25 cellular contexts compared by ENCODE assay signal in the genomic region with DNA sequence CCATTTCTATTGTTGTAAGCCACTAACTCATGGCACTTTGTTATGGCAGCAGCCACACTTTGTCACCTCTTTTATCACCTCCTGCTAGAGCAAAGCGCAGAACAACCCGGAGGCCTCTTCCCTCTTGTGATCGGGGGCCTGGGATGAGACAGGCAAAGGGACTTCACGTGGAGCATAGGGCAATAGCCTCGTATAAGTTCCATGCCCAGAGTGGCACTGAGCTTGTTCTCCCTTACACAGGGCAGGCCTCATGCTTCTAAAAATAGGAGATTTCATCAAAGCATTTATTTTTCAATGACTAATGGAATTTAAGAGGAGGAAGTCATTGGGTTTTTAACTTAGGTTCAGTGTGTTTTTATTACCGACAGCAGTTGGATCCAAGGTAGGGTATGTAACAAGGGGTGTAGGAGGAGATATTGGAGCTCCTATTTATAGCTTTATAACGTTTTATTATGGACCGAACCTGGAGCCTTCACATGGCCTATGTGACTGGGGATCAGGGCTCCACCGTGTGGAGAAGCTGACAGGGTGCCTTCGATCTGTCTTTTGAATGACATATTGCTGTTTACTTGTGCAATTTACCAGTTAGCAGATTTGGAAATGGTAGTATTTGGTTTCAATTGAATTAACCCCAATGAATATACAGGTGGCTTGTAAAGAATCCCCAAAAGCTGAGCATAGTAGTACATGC.
DNase-seq lines count a peak whose midpoint lies in the region; ATAC-seq and TF ChIP-seq lines count a peak whose summit lies in the region.
"Had no signal": no experiment of that assay in that cellular context is flagged by ENCODE, and none has a peak within 500 bp of the region (broad histone marks: within the 10 kb centered on the region; RNA-seq: fewer than 3 reads in every experiment).

No MANE protein-coding gene starts in this region.

- CTCF ChIA-PET in HCT116 (lab: Charles Lee), result interaction anchor here (0.6 to 1.0 kb wide), 2 partner anchors 88 to 163 kb away, joined by 3 to 5 read pairs; no protein-coding TSS in a partner anchor

- ATAC-seq in HCT116 (no peak), heart left ventricle (peak; percentile 38 to 69 (median 60)), HG02623 (IDR thresholded peaks at IDR 0.05; ENCODE audit: unreplicated experiment) (no peak)
- ATAC-seq: activated CD8-positive, alpha-beta T cell treated with anti-CD3 and anti-CD28 coated beads, Interleukin-2, amount 10 ng/mL, durations not matched to agents 7 days and 5 days; activated T-cell treated with anti-CD3 and anti-CD28 coated beads, Interleukin-2, amount 50 U/mL, for 4 hours had no signal

- no peaks in the 10 kb centered on the region for H4K20me1 ChIP-seq in HCT116 (ENCODE audit: insufficient read depth)
- H4K20me1 ChIP-seq in OCI-LY3 (ENCODE audit: insufficient read depth, low read length), result no peaks in the 10 kb centered on the region

- H3K36me3 ChIP-seq in HCT116 (ENCODE audit: control insufficient read depth in 1 of 2, insufficient read depth in 2 of 2, low read length in 2 of 2) (no peaks in the 10 kb centered on the region), OCI-LY3 (replicated peaks; ENCODE audit: low read depth, low read length) (no peaks in the 10 kb centered on the region), heart left ventricle (no peaks in the 10 kb centered on the region)
- H3K36me3 ChIP-seq: MG63, uterus had no signal

- intact Hi-C loops in HCT116 (cut with micrococcal nuclease), result no loop called here
- intact Hi-C loops in heart left ventricle (cut with DNase I), result loop anchor here in 3 of 10 donors (5.0 kb wide), 2 partner anchors 85 to 90 kb away; no protein-coding TSS in a partner anchor

- 59 to 68% (median 63%) methylated on average over 10 of the region's 10 CpGs for WGBS in heart left ventricle, 4 donors

- no peak overlapping the region for H2AFZ ChIP-seq in HCT116 (ENCODE audit: low read depth, low read length, poor library complexity, severe bottlenecking)
- no peak overlapping the region for H2AFZ ChIP-seq in OCI-LY3 (ENCODE audit: low read depth, low read length)

- DNase-seq in DMS 273 (lab: John Stamatoyannopoulos, UW; ENCODE audit: unreplicated experiment) (peak; percentile 40), DMS 273 treated with DMSO at 0.1 percent for 48 hours (lab: John Stamatoyannopoulos, UW) (no peak), HCT116 (ENCODE audit: low read depth, low spot score) (no peak), heart left ventricle (no peak), T-helper 9 cell (no peak), NCI-H1092 treated with DMSO at 0.1 percent for 48 hours (lab: John Stamatoyannopoulos, UW) (no peak)
- DNase-seq: activated CD8-positive, alpha-beta T cell treated with anti-CD3 and anti-CD28 coated beads, Interleukin-2, amount 10 ng/mL, durations not matched to agents 7 days and 5 days; activated naive CD4-positive, alpha-beta T cell treated with anti-CD3 and anti-CD28 coated beads, Interleukin-2, amount 10 ng/mL, durations not matched to agents 7 days and 5 days; activated T-cell treated with anti-CD3 and anti-CD28 coated beads, Interleukin-2, amount 50 U/mL, for 4 hours; central memory CD4-positive, alpha-beta T cell; erythroblast; IMR-90; kidney; mammary epithelial cell; MG63; NCI-H2081 treated with DMSO at 0.1 percent for 48 hours; NCI-H526 treated with DMSO at 0.1 percent for 48 hours; nucleus accumbens; stimulated activated CD4-positive, alpha-beta T cell treated with anti-CD3 and anti-CD28 coated beads, Interleukin-15, amount 100 ng/mL, for 24 hours; T1000; uterus had no signal

- RAD21 ChIA-PET in HCT116 (lab: Charles Lee; ENCODE audit: low non-redundant PET in 1 of 2, low total read pairs in 2 of 2, uncharacterized antibody in 2 of 2, unreplicated experiment in 2 of 2), result no interaction called here

- H3K4me1 ChIP-seq in HCT116 (ENCODE audit: control insufficient read depth in 1 of 2, insufficient read depth in 2 of 2, low read length in 2 of 2) (peaks cover 0 to 5% of the 10 kb centered on the region in 2 experiments; a peak in 1 of 4 replicates), OCI-LY3 (ENCODE audit: low read length) (peaks cover 23% of the 10 kb centered on the region), heart left ventricle (peaks cover 0 to 13% (median 0%) of the 10 kb centered on the region in 12 donors)
- H3K4me1 ChIP-seq: uterus had no signal

- H3K9ac ChIP-seq in HCT116 (ENCODE audit: low read length) (no peak overlapping the region), OCI-LY3 (ENCODE audit: low read length) (no peak overlapping the region)

- TF ChIP-seq RAD21 in HCT116 (IDR thresholded peaks at IDR 0.05; ENCODE audit: low read depth), result peak; percentile 28

- H3K9me2 ChIP-seq in HCT116 (ENCODE audit: insufficient read depth), result no peaks in the 10 kb centered on the region

- H3K4me3 ChIP-seq in HCT116 (replicated peaks in 1 of 2; ENCODE audit: low read depth in 1 of 2, low read length in 2 of 2) (no peak overlapping the region), OCI-LY3 (ENCODE audit: low read length) (no peak overlapping the region), heart left ventricle (no peak overlapping the region)
- H3K4me3 ChIP-seq: MG63, uterus had no signal

- POLR2A ChIA-PET in HCT116 (lab: Charles Lee), result no interaction called here

- no peaks in the 10 kb centered on the region for H3K79me2 ChIP-seq in HCT116 (ENCODE audit: insufficient read depth, low read length)
- no peaks in the 10 kb centered on the region for H3K79me2 ChIP-seq in OCI-LY3 (ENCODE audit: low read length)

- H3K4me2 ChIP-seq in HCT116 (ENCODE audit: low read length), result no peak overlapping the region
- no peak overlapping the region for H3K4me2 ChIP-seq in OCI-LY3 (ENCODE audit: low read length)

- TF ChIP-seq CTCF in HCT116 (IDR thresholded peaks at IDR 0.05 in 2 of 3, conservative IDR thresholded peaks at IDR 0.05 in 1 of 3; ENCODE audit: borderline replicate concordance in 1 of 3, insufficient read depth in 1 of 3, low read depth in 2 of 3, low read length in 2 of 3), result peak in 2 of 3 experiments; percentile 29 to 35; a peak in 3 of 6 replicates
- 0 out of 2 replicates have a peak, but pooled peaks have one; percentile 17 for TF ChIP-seq CTCF in OCI-LY3 (IDR thresholded peaks at IDR 0.05; ENCODE audit: low read depth, low read length)
- TF ChIP-seq CTCF in heart left ventricle (IDR thresholded peaks at IDR 0.05), result peak in 8 of 12 donors; percentile 11 to 42 (median 26)

- TF ChIP-seq POLR2A in HCT116 (IDR thresholded peaks at IDR 0.05; ENCODE audit: borderline replicate concordance, extremely low read depth, insufficient read depth, insufficient read length) (no peak), heart left ventricle (IDR thresholded peaks at IDR 0.05) (no peak)

- no peaks in the 10 kb centered on the region for H3K9me3 ChIP-seq in HCT116 (ENCODE audit: control insufficient read depth in 1 of 2, insufficient read depth in 1 of 2, low read depth in 1 of 2, low read length in 2 of 2)
- no peaks in the 10 kb centered on the region for H3K9me3 ChIP-seq in OCI-LY3 (ENCODE audit: insufficient read depth, low read length)
- no peaks in the 10 kb centered on the region for H3K9me3 ChIP-seq in heart left ventricle
- H3K9me3 ChIP-seq: MG63, uterus had no signal

- 0 out of 2 replicates have a peak, but pooled peaks cover 4% of the 10 kb centered on the region for H3K27me3 ChIP-seq in HCT116 (ENCODE audit: insufficient read depth, low read length)
- H3K27me3 ChIP-seq in OCI-LY3 (ENCODE audit: low read depth, low read length), result no peaks in the 10 kb centered on the region
- no peaks in the 10 kb centered on the region for H3K27me3 ChIP-seq in heart left ventricle
- H3K27me3 ChIP-seq: MG63, uterus had no signal

- H3K27ac ChIP-seq in HCT116 (ENCODE audit: low read depth, low read length), result no peak overlapping the region
- H3K27ac ChIP-seq in OCI-LY3 (ENCODE audit: low read length), result no peak overlapping the region
- H3K27ac ChIP-seq in heart left ventricle, result peak overlapping the region in 1 of 12 donors; percentile 57
- H3K27ac ChIP-seq: 22Rv1, HL-60, uterus had no signal

- no TSS peak for BruUV-seq in HCT116 (replicated peaks; lab: Mats Ljungman, UMichigan)

TF ChIP-seq in HCT116, 20 proteins besides CTCF, POLR2A, EP300 and RAD21 (continues in another document):
- TF ChIP-seq YY1 (IDR thresholded peaks at IDR 0.05; ENCODE audit: extremely low read depth, insufficient replicate concordance, low read depth, low read length) (no peak), ELF1 (IDR thresholded peaks at IDR 0.05; ENCODE audit: borderline replicate concordance, low read depth) (no peak), SIN3A (IDR thresholded peaks at IDR 0.05; ENCODE audit: low read depth) (no peak), EZH2phosphoT487 (IDR thresholded peaks at IDR 0.05; ENCODE audit: borderline replicate concordance) (no peak), CEBPB (IDR thresholded peaks at IDR 0.05; ENCODE audit: low read depth) (no peak), EZH2 (IDR thresholded peaks at IDR 0.05) (no peak), SRF (IDR thresholded peaks at IDR 0.05; ENCODE audit: low read depth) (no peak), JUND (IDR thresholded peaks at IDR 0.05) (no peak), POLR2AphosphoS5 (IDR thresholded peaks at IDR 0.05; ENCODE audit: low read depth, low read length) (no peak), TCF7L2 (IDR thresholded peaks at IDR 0.05; ENCODE audit: borderline replicate concordance, extremely low read depth, insufficient read depth, insufficient read length) (no peak), CBX3 (IDR thresholded peaks at IDR 0.05; ENCODE audit: low read depth) (no peak), ZNF274 (IDR thresholded peaks at IDR 0.05; ENCODE audit: low read depth, low read length) (no peak)
- TF ChIP-seq, protein P1, sequence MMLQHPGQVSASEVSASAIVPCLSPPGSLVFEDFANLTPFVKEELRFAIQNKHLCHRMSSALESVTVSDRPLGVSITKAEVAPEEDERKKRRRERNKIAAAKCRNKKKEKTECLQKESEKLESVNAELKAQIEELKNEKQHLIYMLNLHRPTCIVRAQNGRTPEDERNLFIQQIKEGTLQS (IDR thresholded peaks at IDR 0.05), result no peak
- TF ChIP-seq, protein P2, sequence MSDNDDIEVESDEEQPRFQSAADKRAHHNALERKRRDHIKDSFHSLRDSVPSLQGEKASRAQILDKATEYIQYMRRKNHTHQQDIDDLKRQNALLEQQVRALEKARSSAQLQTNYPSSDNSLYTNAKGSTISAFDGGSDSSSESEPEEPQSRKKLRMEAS (IDR thresholded peaks at IDR 0.05), result no peak

Comparison
In these comparisons a context has a peak if more than half of its experiments do, and no peak if none do; other contexts are left out.
1. ATAC-seq: peak in heart left ventricle (4 of 4); none in HCT116 (single experiment) and HG02623 (single experiment).
2. Peak in every context shown above with its lines, with median percentiles within 50 percentile points of each other: CTCF ChIP-seq.